In genomic region chr10:63703740-63704345, GRCh38 we compare ENCODE assay signal across 15 cellular contexts.
DNase-seq lines count a peak whose midpoint lies in the region; ATAC-seq, FAIRE-seq and TF ChIP-seq lines count a peak whose summit lies in the region.
"Had no signal": no experiment of that assay in that cellular context is flagged by ENCODE, and none has a peak within 500 bp of the region (broad histone marks: within the 10 kb centered on the region; RNA-seq: fewer than 3 reads in every experiment).

No MANE protein-coding gene starts in this region.

- no peaks in the 10 kb centered on the region for H3K27me3 Mint-ChIP-seq in Calu3 (ENCODE audit: unreplicated experiment)
- H3K27me3 Mint-ChIP-seq: activated naive CD8-positive, alpha-beta T cell treated with anti-CD3 and anti-CD28 coated beads, Interleukin-2, amount 10 ng/mL, durations not matched to agents 7 days and 5 days; naive B cell had no signal

- no peak for FAIRE-seq in pancreas (lab: Jason Lieb, UNC)

- BruUV-seq in Calu3 (replicated peaks; lab: Mats Ljungman, UMichigan) = no TSS peak

- peaks cover 42 to 68% (median 57%) of the 10 kb centered on the region in 3 donors for H3K4me1 ChIP-seq in pancreas

- peak overlapping the region; percentile 80 for H3K27ac Mint-ChIP-seq in Calu3 (ENCODE audit: unreplicated experiment)
- H3K27ac Mint-ChIP-seq: activated naive CD8-positive, alpha-beta T cell treated with anti-CD3 and anti-CD28 coated beads, Interleukin-2, amount 10 ng/mL, durations not matched to agents 7 days and 5 days; stimulated activated effector memory CD8-positive, alpha-beta T cell treated with anti-CD3 and anti-CD28 coated beads, Interleukin-12 subunit alpha, Interleukin-12 subunit beta, amount 100 ng/mL, for 72 hours had no signal

- ATAC-seq in pancreas (peak; percentile 67 to 84 (median 78)), GM18517 (IDR thresholded peaks at IDR 0.05; ENCODE audit: unreplicated experiment) (no peak), HG02798 (IDR thresholded peaks at IDR 0.05; ENCODE audit: poor library complexity, unreplicated experiment) (no peak)
- ATAC-seq: stimulated activated effector memory CD8-positive, alpha-beta T cell treated with anti-CD3 and anti-CD28 coated beads, Interleukin-12 subunit alpha, Interleukin-12 subunit beta, amount 100 ng/mL, for 72 hours had no signal

- H3K36me3 Mint-ChIP-seq in Calu3 (ENCODE audit: insufficient read depth, unreplicated experiment) = peaks cover 12% of the 10 kb centered on the region
- H3K36me3 Mint-ChIP-seq: naive B cell; stimulated activated effector memory CD8-positive, alpha-beta T cell treated with anti-CD3 and anti-CD28 coated beads, Interleukin-12 subunit alpha, Interleukin-12 subunit beta, amount 100 ng/mL, for 72 hours had no signal

- H3K27ac ChIP-seq in pancreas = peak overlapping the region; percentile 54 to 85 (median 71)
- H3K27ac ChIP-seq: right atrium auricular region had no signal

- DNase-seq in Calu3 = no peak
- DNase-seq in NCI-H1092 (lab: John Stamatoyannopoulos, UW) = peak; percentile 67
- peak; percentile 52 to 56 for DNase-seq in SHP77 (lab: John Stamatoyannopoulos, UW)
- DNase-seq in pancreas = peak; percentile 69 to 86 (median 82)
- no peak for DNase-seq in NCI-H1694 treated with DMSO at 0.1 percent for 48 hours (lab: John Stamatoyannopoulos, UW)
- DNase-seq: activated CD8-positive, alpha-beta memory T cell treated with anti-CD3 and anti-CD28 coated beads, Interleukin-2, amount 50 U/mL, for 48 hours; activated naive CD8-positive, alpha-beta T cell treated with anti-CD3 and anti-CD28 coated beads, Interleukin-2, amount 10 ng/mL, durations not matched to agents 7 days and 5 days; H7; heart left ventricle; stimulated activated CD4-positive, alpha-beta T cell treated with anti-CD3 and anti-CD28 coated beads, Interleukin-2, amount 100 ng/mL, for 48 hours had no signal

- H3K4me1 Mint-ChIP-seq in Calu3 (ENCODE audit: low read depth, unreplicated experiment) = peaks cover 81% of the 10 kb centered on the region

- peaks cover 2% of the 10 kb centered on the region for H3K9me3 Mint-ChIP-seq in Calu3 (ENCODE audit: low read depth, unreplicated experiment)
- H3K9me3 Mint-ChIP-seq: activated naive CD8-positive, alpha-beta T cell treated with anti-CD3 and anti-CD28 coated beads, Interleukin-2, amount 10 ng/mL, durations not matched to agents 7 days and 5 days; naive B cell; stimulated activated effector memory CD8-positive, alpha-beta T cell treated with anti-CD3 and anti-CD28 coated beads, Interleukin-12 subunit alpha, Interleukin-12 subunit beta, amount 100 ng/mL, for 72 hours had no signal

- no peaks in the 10 kb centered on the region for H3K36me3 ChIP-seq in pancreas
- H3K36me3 ChIP-seq: heart left ventricle, right atrium auricular region had no signal

- CTCF ChIA-PET in Calu3 (lab: Charles Lee) = interaction anchor here (0.7 to 2.3 kb wide), 3 partner anchors 9 to 16 kb away, joined by 3 to 5 read pairs (median 3); no protein-coding TSS in a partner anchor

- TF ChIP-seq CTCF in Calu3 (IDR thresholded peaks at IDR 0.05; ENCODE audit: unreplicated experiment) (no peak), pancreas (IDR thresholded peaks at IDR 0.05) (no peak)

- no peaks in the 10 kb centered on the region for H3K27me3 ChIP-seq in pancreas
- H3K27me3 ChIP-seq: heart left ventricle, right atrium auricular region had no signal

- H3K4me3 ChIP-seq in pancreas = no peak overlapping the region
- H3K4me3 ChIP-seq: heart left ventricle, right atrium auricular region had no signal

- H3K4me3 Mint-ChIP-seq in Calu3 (ENCODE audit: low read depth, unreplicated experiment) = no peak overlapping the region
- H3K4me3 Mint-ChIP-seq: activated naive CD8-positive, alpha-beta T cell treated with anti-CD3 and anti-CD28 coated beads, Interleukin-2, amount 10 ng/mL, durations not matched to agents 7 days and 5 days; stimulated activated effector memory CD8-positive, alpha-beta T cell treated with anti-CD3 and anti-CD28 coated beads, Interleukin-12 subunit alpha, Interleukin-12 subunit beta, amount 100 ng/mL, for 72 hours had no signal

- intact Hi-C loops in Calu3 (cut with micrococcal nuclease; ENCODE audit: unreplicated experiment) = loop anchor here (5.0 kb wide), 1 partner anchor 242 kb away; no protein-coding TSS in a partner anchor
- intact Hi-C loops in pancreas (cut with DNase I) = no loop called here

- 59 to 62% methylated on average over 6 of the region's 6 CpGs for WGBS in pancreas, 2 donors

- H3K9me3 ChIP-seq in pancreas = no peaks in the 10 kb centered on the region
- H3K9me3 ChIP-seq: heart left ventricle, right atrium auricular region had no signal

Comparison
In these comparisons a context has a peak if more than half of its experiments do, and no peak if none do; other contexts are left out.
1. DNase-seq: peak in NCI-H1092 (single experiment), SHP77 (2 of 2) and pancreas (6 of 6); none in Calu3 (single experiment) and NCI-H1694 treated with DMSO at 0.1 percent for 48 hours (single experiment).
2. ATAC-seq: peak in pancreas (4 of 4); none in GM18517 (single experiment) and HG02798 (single experiment).